2 cellular contexts compared by ENCODE assay signal in genomic region chr6:158191032-158191431, GRCh38.
TF ChIP-seq lines count a peak whose summit lies in the region.

No MANE protein-coding gene starts in this region.

TF ChIP-seq in liver, 16 proteins besides CTCF, POLR2A, EP300 and RAD21:
- TF ChIP-seq SP1 (IDR thresholded peaks at IDR 0.05): peak; percentile 11
- TF ChIP-seq, protein P1, sequence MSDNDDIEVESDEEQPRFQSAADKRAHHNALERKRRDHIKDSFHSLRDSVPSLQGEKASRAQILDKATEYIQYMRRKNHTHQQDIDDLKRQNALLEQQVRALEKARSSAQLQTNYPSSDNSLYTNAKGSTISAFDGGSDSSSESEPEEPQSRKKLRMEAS (IDR thresholded peaks at IDR 0.05): no peak

TF ChIP-seq in HepG2, 621 proteins besides CTCF, POLR2A, EP300 and RAD21:
- TF ChIP-seq, protein P2, sequence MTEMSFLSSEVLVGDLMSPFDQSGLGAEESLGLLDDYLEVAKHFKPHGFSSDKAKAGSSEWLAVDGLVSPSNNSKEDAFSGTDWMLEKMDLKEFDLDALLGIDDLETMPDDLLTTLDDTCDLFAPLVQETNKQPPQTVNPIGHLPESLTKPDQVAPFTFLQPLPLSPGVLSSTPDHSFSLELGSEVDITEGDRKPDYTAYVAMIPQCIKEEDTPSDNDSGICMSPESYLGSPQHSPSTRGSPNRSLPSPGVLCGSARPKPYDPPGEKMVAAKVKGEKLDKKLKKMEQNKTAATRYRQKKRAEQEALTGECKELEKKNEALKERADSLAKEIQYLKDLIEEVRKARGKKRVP (CRISPR knock-in tag; IDR thresholded peaks at IDR 0.05): no peak
- no peak for TF ChIP-seq ZNF577 (CRISPR knock-in tag; IDR thresholded peaks at IDR 0.05; ENCODE audit: borderline replicate concordance, low read depth)
- no peak for TF ChIP-seq MLLT10 (CRISPR knock-in tag; IDR thresholded peaks at IDR 0.05)
- TF ChIP-seq TCF7 (IDR thresholded peaks at IDR 0.05; ENCODE audit: low read depth): no peak
- no peak for TF ChIP-seq ADNP (CRISPR knock-in tag; IDR thresholded peaks at IDR 0.05)
- no peak for TF ChIP-seq ZNF746 (CRISPR knock-in tag; IDR thresholded peaks at IDR 0.05)
- no peak for TF ChIP-seq CENPT (CRISPR knock-in tag; IDR thresholded peaks at IDR 0.05; ENCODE audit: low read depth)
- no peak for TF ChIP-seq ZBTB44 (CRISPR knock-in tag; IDR thresholded peaks at IDR 0.05)
- TF ChIP-seq ZNF646 (CRISPR knock-in tag; IDR thresholded peaks at IDR 0.05): no peak
- no peak for TF ChIP-seq NR0B2 (CRISPR knock-in tag; IDR thresholded peaks at IDR 0.05)
- TF ChIP-seq ERF (CRISPR knock-in tag; IDR thresholded peaks at IDR 0.05): no peak
- no peak for TF ChIP-seq ZNF350 (CRISPR knock-in tag; IDR thresholded peaks at IDR 0.05; ENCODE audit: borderline replicate concordance, low read depth)
- TF ChIP-seq GATAD2A (CRISPR knock-in tag; IDR thresholded peaks at IDR 0.05): no peak
- no peak for TF ChIP-seq HMG20B (CRISPR knock-in tag; conservative IDR thresholded peaks at IDR 0.05)
- TF ChIP-seq ZSCAN31 (CRISPR knock-in tag; IDR thresholded peaks at IDR 0.05; ENCODE audit: low read depth): no peak
- no peak for TF ChIP-seq HMGA1 (CRISPR knock-in tag; conservative IDR thresholded peaks at IDR 0.05)
- no peak for TF ChIP-seq CHD4 (IDR thresholded peaks at IDR 0.05; ENCODE audit: borderline replicate concordance, low read length)
